In the genomic region with DNA sequence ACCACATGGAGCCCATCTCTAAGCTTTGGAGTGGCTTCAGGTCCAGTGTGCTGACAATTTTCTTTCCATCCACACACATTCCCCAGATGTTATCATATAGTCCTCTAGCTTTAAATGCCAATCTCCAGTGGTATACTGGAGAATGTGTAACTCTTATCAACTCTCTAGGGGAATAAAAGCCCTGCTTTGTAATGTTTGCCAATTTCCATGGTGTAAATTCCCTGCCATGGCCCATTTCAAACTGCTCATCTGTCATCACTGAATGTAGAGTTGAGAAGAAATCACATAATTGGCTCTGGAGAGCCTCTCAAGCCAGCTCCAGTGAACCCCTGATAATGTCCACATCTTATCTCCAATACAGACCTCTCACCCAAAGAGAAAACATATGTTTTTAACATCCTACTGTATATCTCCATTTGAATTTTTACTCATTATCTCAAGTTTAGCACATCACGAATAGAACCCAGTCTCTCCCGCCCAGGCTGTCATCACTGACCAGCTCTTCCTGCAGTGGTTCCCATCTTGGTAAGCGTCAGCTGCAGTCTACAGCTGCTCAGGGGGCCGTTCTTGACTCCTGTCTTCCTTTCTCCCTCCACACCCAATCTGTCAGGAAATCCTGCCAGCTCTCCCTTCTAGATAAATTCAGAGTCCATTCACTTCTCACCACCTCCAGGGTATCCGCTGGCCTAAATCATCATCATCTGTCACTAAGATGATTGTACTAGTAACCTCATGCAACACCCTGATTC, we compare ENCODE assay signal across 18 cellular contexts.
"Had no signal": no experiment of that assay in that cellular context is flagged by ENCODE, and none has a peak within 500 bp of the region (broad histone marks: within the 10 kb centered on the region; RNA-seq: fewer than 3 reads in every experiment).

No MANE protein-coding gene starts in this region.

- H3K27ac ChIP-seq: foreskin keratinocyte, lower lobe of right lung, parathyroid adenoma, prostate gland, suprapubic skin, thyroid gland had no signal

- ATAC-seq: foreskin keratinocyte; lower lobe of right lung; natural killer cell treated with Interleukin-12 subunit alpha and Interleukin-12 subunit beta and Interleukin-15 and Interleukin-18, amount 100 ng/mL, for 72 hours; stimulated activated effector memory CD8-positive, alpha-beta T cell treated with anti-CD3 and anti-CD28 coated beads, Interleukin-12 subunit alpha, Interleukin-12 subunit beta, amount 100 ng/mL, for 72 hours; stimulated activated naive CD8-positive, alpha-beta T cell treated with anti-CD3 and anti-CD28 coated beads, Interleukin-15, Interleukin-2, amounts not matched to agents 100 U/mL and 50 U/mL, for 24 hours had no signal

- H3K4me3 ChIP-seq: dorsolateral prefrontal cortex, lower lobe of right lung, prostate gland, right lobe of liver, suprapubic skin, thyroid gland had no signal

- H2AFZ ChIP-seq: parathyroid adenoma had no signal

- H3K9me3 ChIP-seq: lower lobe of right lung, prostate gland, right lobe of liver, suprapubic skin, thyroid gland had no signal

- H3K79me2 ChIP-seq: parathyroid adenoma had no signal

- H3K27me3 ChIP-seq: foreskin keratinocyte, right lobe of liver, suprapubic skin, thyroid gland had no signal

- H3K4me1 ChIP-seq: foreskin keratinocyte, parathyroid adenoma, prostate gland had no signal

- DNase-seq: cortex of kidney; dorsolateral prefrontal cortex; effector CD8-positive, alpha-beta T cell; foreskin keratinocyte; hippocampal formation; kidney glomerular epithelial cell; lower lobe of right lung; occipital lobe; stimulated activated CD4-positive, alpha-beta T cell treated with anti-CD3 and anti-CD28 coated beads, Interleukin-4, amount 100 ng/mL, for 1 hour; stimulated activated CD8-positive, alpha-beta memory T cell treated with anti-CD3 and anti-CD28 coated beads, Interleukin-4, amount 100 ng/mL, for 48 hours; stimulated activated naive CD8-positive, alpha-beta T cell treated with anti-CD3 and anti-CD28 coated beads, Interleukin-15, Interleukin-2, amounts not matched to agents 100 U/mL and 50 U/mL, for 24 hours; thyroid gland had no signal

- H3K36me3 ChIP-seq: lower lobe of right lung, prostate gland, right lobe of liver, suprapubic skin, thyroid gland had no signal
